1 cellular context compared by ENCODE assay signal in genomic region chr17:46769531-46770438, GRCh38.
A peak's percentile ranks its signal among the peaks of the same experiment; 100 is the strongest.
TF ChIP-seq lines count a peak whose summit lies in the region.

No MANE protein-coding gene starts in this region.

TF ChIP-seq in HepG2, 621 proteins besides CTCF, POLR2A, EP300 and RAD21 (continued from another document):
- TF ChIP-seq ZBTB40 (IDR thresholded peaks at IDR 0.05) (no peak), ZBTB40 (CRISPR knock-in tag; IDR thresholded peaks at IDR 0.05) (0 out of 2 replicates have a peak, but pooled peaks have one; percentile 2), ZIK1 (CRISPR knock-in tag; IDR thresholded peaks at IDR 0.05; ENCODE audit: borderline replicate concordance, low read depth) (no peak), CAMTA2 (CRISPR knock-in tag; IDR thresholded peaks at IDR 0.05; ENCODE audit: borderline replicate concordance) (0 out of 2 replicates have a peak, but pooled peaks have one; percentile 43), EHMT2 (IDR thresholded peaks at IDR 0.05; ENCODE audit: borderline replicate concordance, low read depth, low read length) (no peak), TBX3 (IDR thresholded peaks at IDR 0.05; ENCODE audit: borderline replicate concordance) (no peak), MAF1 (CRISPR knock-in tag; IDR thresholded peaks at IDR 0.05; ENCODE audit: borderline replicate concordance) (no peak), ZNF225 (CRISPR knock-in tag; IDR thresholded peaks at IDR 0.05) (no peak; the same call in 1 of the 2 replicates), KDM4B (CRISPR knock-in tag; IDR thresholded peaks at IDR 0.05) (no peak; the same call in 1 of the 2 replicates), ZNF407 (CRISPR knock-in tag; IDR thresholded peaks at IDR 0.05; ENCODE audit: not compliant biosample characterization) (no peak), ZBTB38 (CRISPR knock-in tag; IDR thresholded peaks at IDR 0.05) (peak; percentile 74; the same call in 1 of the 2 replicates), ZNF749 (CRISPR knock-in tag; IDR thresholded peaks at IDR 0.05; ENCODE audit: borderline replicate concordance) (no peak), HDAC1 (CRISPR knock-in tag; IDR thresholded peaks at IDR 0.05) (peak; percentile 7; the same call in 1 of the 2 replicates), SP4 (CRISPR knock-in tag; IDR thresholded peaks at IDR 0.05) (peak; percentile 37; the same call in 1 of the 2 replicates), HDAC2 (CRISPR knock-in tag; IDR thresholded peaks at IDR 0.05) (no peak; the same call in none of the 2 replicates), HNRNPLL (IDR thresholded peaks at IDR 0.05; ENCODE audit: low read depth, low read length, poor library complexity, severe bottlenecking) (peak; percentile 10), TMF1 (CRISPR knock-in tag; IDR thresholded peaks at IDR 0.05; ENCODE audit: low read depth) (0 out of 2 replicates have a peak, but pooled peaks have one; percentile 5), XBP1 (CRISPR knock-in tag; IDR thresholded peaks at IDR 0.05) (no peak), MED13 (CRISPR knock-in tag; IDR thresholded peaks at IDR 0.05) (no peak; the same call in 1 of the 2 replicates), ZNF773 (CRISPR knock-in tag; IDR thresholded peaks at IDR 0.05; ENCODE audit: borderline replicate concordance) (no peak), FOXO1 (CRISPR knock-in tag; IDR thresholded peaks at IDR 0.05) (0 out of 2 replicates have a peak, but pooled peaks have one; percentile 14), ZNF615 (CRISPR knock-in tag; IDR thresholded peaks at IDR 0.05; ENCODE audit: borderline replicate concordance) (no peak), DPF2 (CRISPR knock-in tag; IDR thresholded peaks at IDR 0.05; ENCODE audit: borderline replicate concordance, low read depth) (no peak), AGO2 (optimal IDR thresholded peaks at IDR 0.05; ENCODE audit: low read depth, low read length) (peak; percentile 67)
- TF ChIP-seq, protein P1, sequence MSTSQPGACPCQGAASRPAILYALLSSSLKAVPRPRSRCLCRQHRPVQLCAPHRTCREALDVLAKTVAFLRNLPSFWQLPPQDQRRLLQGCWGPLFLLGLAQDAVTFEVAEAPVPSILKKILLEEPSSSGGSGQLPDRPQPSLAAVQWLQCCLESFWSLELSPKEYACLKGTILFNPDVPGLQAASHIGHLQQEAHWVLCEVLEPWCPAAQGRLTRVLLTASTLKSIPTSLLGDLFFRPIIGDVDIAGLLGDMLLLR (CRISPR knock-in tag; IDR thresholded peaks at IDR 0.05) = 0 out of 2 replicates have a peak, but pooled peaks have one; percentile 59
- TF ChIP-seq, protein P2, sequence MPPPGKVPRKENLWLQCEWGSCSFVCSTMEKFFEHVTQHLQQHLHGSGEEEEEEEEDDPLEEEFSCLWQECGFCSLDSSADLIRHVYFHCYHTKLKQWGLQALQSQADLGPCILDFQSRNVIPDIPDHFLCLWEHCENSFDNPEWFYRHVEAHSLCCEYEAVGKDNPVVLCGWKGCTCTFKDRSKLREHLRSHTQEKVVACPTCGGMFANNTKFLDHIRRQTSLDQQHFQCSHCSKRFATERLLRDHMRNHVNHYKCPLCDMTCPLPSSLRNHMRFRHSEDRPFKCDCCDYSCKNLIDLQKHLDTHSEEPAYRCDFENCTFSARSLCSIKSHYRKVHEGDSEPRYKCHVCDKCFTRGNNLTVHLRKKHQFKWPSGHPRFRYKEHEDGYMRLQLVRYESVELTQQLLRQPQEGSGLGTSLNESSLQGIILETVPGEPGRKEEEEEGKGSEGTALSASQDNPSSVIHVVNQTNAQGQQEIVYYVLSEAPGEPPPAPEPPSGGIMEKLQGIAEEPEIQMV (CRISPR knock-in tag; IDR thresholded peaks at IDR 0.05; ENCODE audit: low read depth) = no peak
